Comparison of ENCODE assay signal across 18 cellular contexts in the genomic region with DNA sequence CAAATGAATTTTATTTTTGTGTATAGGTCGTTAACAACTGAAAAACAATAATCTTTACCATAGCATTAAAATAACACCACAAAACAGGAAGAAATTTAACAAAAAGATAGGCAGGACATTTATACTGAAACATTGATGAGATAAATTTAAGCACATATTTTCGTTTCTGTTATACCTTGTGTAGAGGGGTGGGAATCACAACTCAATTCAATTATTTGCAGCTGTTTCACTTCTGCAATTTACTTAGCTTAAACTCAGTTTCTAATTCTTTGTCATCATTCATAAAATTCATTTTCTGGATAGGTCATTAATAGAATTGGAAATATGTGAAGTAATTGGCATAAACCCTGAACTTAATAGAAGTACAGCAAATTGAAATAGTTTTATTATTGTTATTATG. TPM values are rescaled to one million over a fixed set of nuclear protein-coding genes. Genes with fewer than 3 reads are reported as not detected.
A peak's percentile ranks its signal among the peaks of the same experiment; 100 is the strongest.
DNase-seq lines count a peak whose midpoint lies in the region; ATAC-seq and FAIRE-seq lines count a peak whose summit lies in the region.
"Had no signal": no experiment of that assay in that cellular context is flagged by ENCODE, and none has a peak within 500 bp of the region (broad histone marks: within the 10 kb centered on the region; RNA-seq: fewer than 3 reads in every experiment).

No MANE protein-coding gene starts in this region.

- H3K36me3 Mint-ChIP-seq in T-helper 17 cell (ENCODE audit: low read depth): peaks cover 2% of the 10 kb centered on the region
- no peaks in the 10 kb centered on the region for H3K36me3 Mint-ChIP-seq in CD8-positive, alpha-beta memory T cell
- H3K36me3 Mint-ChIP-seq: immature natural killer cell; stimulated activated memory B cell treated with anti-CD40 and anti-IgM and Interleukin-4, amounts not matched to agents 10 μg/mL and 1 μg/mL and 100 μg/mL, for 72 hours had no signal

- no peaks in the 10 kb centered on the region for H3K27me3 ChIP-seq in CD8-positive, alpha-beta memory T cell (ENCODE audit: insufficient read depth, low read length, poor library complexity, severe bottlenecking)

- no peaks in the 10 kb centered on the region for H3K9me3 ChIP-seq in T-helper 17 cell (ENCODE audit: control insufficient read depth, low read length, poor library complexity, severe bottlenecking)
- H3K9me3 ChIP-seq in CD8-positive, alpha-beta memory T cell (ENCODE audit: low read length): no peaks in the 10 kb centered on the region
- H3K9me3 ChIP-seq: mucosa of descending colon had no signal

- H3K27ac Mint-ChIP-seq in T-helper 17 cell: no peak overlapping the region
- no peak overlapping the region for H3K27ac Mint-ChIP-seq in CD8-positive, alpha-beta memory T cell
- H3K27ac Mint-ChIP-seq: immature natural killer cell; stimulated activated memory B cell treated with anti-CD40 and anti-IgM and Interleukin-4, amounts not matched to agents 10 μg/mL and 1 μg/mL and 100 μg/mL, for 72 hours had no signal

- H3K36me3 ChIP-seq in CD8-positive, alpha-beta memory T cell (ENCODE audit: insufficient read depth, low read length): no peaks in the 10 kb centered on the region

- H3K27ac ChIP-seq in CD8-positive, alpha-beta memory T cell (ENCODE audit: low read depth, low read length): no peak overlapping the region

- H3K4me1 Mint-ChIP-seq in T-helper 17 cell: peaks cover 2% of the 10 kb centered on the region
- H3K4me1 Mint-ChIP-seq in CD8-positive, alpha-beta memory T cell: peaks cover 0 to 4% (median 0%) of the 10 kb centered on the region in 3 donors
- H3K4me1 Mint-ChIP-seq: immature natural killer cell had no signal

- DNase-seq in T-helper 17 cell: no peak
- DNase-seq in CD8-positive, alpha-beta memory T cell: no peak
- DNase-seq in frontal cortex (ENCODE audit: low spot score in 2 of 2): no peak
- no peak for DNase-seq in medulla oblongata (ENCODE audit: extremely low spot score)
- DNase-seq: AML-193; DND-41; immature natural killer cell; mucosa of descending colon; MV-4-11; NCI-H226; stimulated activated CD4-positive, alpha-beta T cell treated with anti-CD3 and anti-CD28 coated beads, Interleukin-2, amount 100 ng/mL, for 24 hours had no signal

- H3K4me3 ChIP-seq in CD8-positive, alpha-beta memory T cell (ENCODE audit: low read length): no peak overlapping the region
- H3K4me3 ChIP-seq: mucosa of descending colon had no signal

- ATAC-seq in GM18499 (IDR thresholded peaks at IDR 0.05; ENCODE audit: insufficient read depth, unreplicated experiment) (peak; percentile 64), GM19463 (IDR thresholded peaks at IDR 0.05; ENCODE audit: unreplicated experiment) (peak; percentile 57), HG02870 (IDR thresholded peaks at IDR 0.05; ENCODE audit: unreplicated experiment) (peak; percentile 90), HG03469 (IDR thresholded peaks at IDR 0.05; ENCODE audit: unreplicated experiment) (peak; percentile 74), T-helper 17 cell (no peak)
- ATAC-seq: mucosa of descending colon; stimulated activated memory B cell treated with anti-CD40 and anti-IgM and Interleukin-4, amounts not matched to agents 10 μg/mL and 1 μg/mL and 100 μg/mL, for 72 hours had no signal

- POLR2A ChIA-PET in CD8-positive, alpha-beta memory T cell (lab: Charles Lee): no interaction called here

- FAIRE-seq in frontal cortex (lab: Jason Lieb, UNC): no peak
- FAIRE-seq: HTR-8/SVneo had no signal

- H3K27me3 Mint-ChIP-seq in T-helper 17 cell: no peaks in the 10 kb centered on the region
- H3K27me3 Mint-ChIP-seq in CD8-positive, alpha-beta memory T cell: peaks cover 0 to 2% of the 10 kb centered on the region in 2 donors
- H3K27me3 Mint-ChIP-seq: stimulated activated memory B cell treated with anti-CD40 and anti-IgM and Interleukin-4, amounts not matched to agents 10 μg/mL and 1 μg/mL and 100 μg/mL, for 72 hours had no signal

- peaks cover 0 to 12% (median 2%) of the 10 kb centered on the region in 5 donors for H3K9me3 Mint-ChIP-seq in CD8-positive, alpha-beta memory T cell

- no peaks in the 10 kb centered on the region for H3K4me1 ChIP-seq in CD8-positive, alpha-beta memory T cell (ENCODE audit: insufficient read depth, low read length)

- H3K4me3 Mint-ChIP-seq in T-helper 17 cell: no peak overlapping the region
- H3K4me3 Mint-ChIP-seq in CD8-positive, alpha-beta memory T cell: no peak overlapping the region
- H3K4me3 Mint-ChIP-seq: immature natural killer cell; stimulated activated memory B cell treated with anti-CD40 and anti-IgM and Interleukin-4, amounts not matched to agents 10 μg/mL and 1 μg/mL and 100 μg/mL, for 72 hours had no signal

- CTCF ChIA-PET in CD8-positive, alpha-beta memory T cell (lab: Charles Lee): no interaction called here

RNA-seq across cellular contexts. Expression of a gene that starts 42.3 kb away (rescaled TPM):
- total RNA-seq in T-helper 17 cell (1 to 10 TPM in 1 of 2 donors, under 1 TPM in 1; 0.45 to 1.5 TPM), frontal cortex (0.41 TPM)
- total RNA-seq in CD8-positive, alpha-beta memory T cell: under 1 TPM; 0.31 to 0.82 TPM
- polyA plus RNA-seq in CD8-positive, alpha-beta memory T cell: 0.13 TPM
- total RNA-seq: pulmonary artery endothelial cell had no signal
- polyA plus RNA-seq: immature natural killer cell had no signal
